Comparison of ENCODE assay signal across 8 cellular contexts in genomic region chr10:86693721-86694369, GRCh38. TPM values are rescaled to one million over a fixed set of nuclear protein-coding genes. Genes with fewer than 3 reads are reported as not detected.
DNase-seq lines count a peak whose midpoint lies in the region; ATAC-seq and TF ChIP-seq lines count a peak whose summit lies in the region.

No MANE protein-coding gene starts in this region.

- H3K9me3 ChIP-seq in HAP-1 = no peaks in the 10 kb centered on the region
- no peaks in the 10 kb centered on the region for H3K9me3 ChIP-seq in liver (ENCODE audit: control insufficient read depth in 4 of 4, low read length in 3 of 4)
- H3K9me3 ChIP-seq in transverse colon = no peaks in the 10 kb centered on the region

- no peaks in the 10 kb centered on the region for H3K9me3 Mint-ChIP-seq in CD14-positive monocyte

- H3K27ac ChIP-seq in liver (ENCODE audit: low read depth in 1 of 2, low read length in 2 of 2) (no peak overlapping the region), transverse colon (no peak overlapping the region), coronary artery (peak overlapping the region in 1 of 2 donors; percentile 42)

- TF ChIP-seq EP300 in transverse colon (IDR thresholded peaks at IDR 0.05; ENCODE audit: low read depth) = no peak

- H3K27me3 Mint-ChIP-seq in CD14-positive monocyte (ENCODE audit: low read depth in 3 of 3) = peaks cover 5 to 14% (median 12%) of the 10 kb centered on the region in 3 donors

- H3K4me3 ChIP-seq in HAP-1 (no peak overlapping the region), liver (ENCODE audit: low read depth in 1 of 3, low read length in 3 of 3) (no peak overlapping the region), transverse colon (no peak overlapping the region), coronary artery (no peak overlapping the region)

- H3K9ac ChIP-seq in liver (ENCODE audit: low read depth in 1 of 2, low read length in 2 of 2) = no peak overlapping the region

- TF ChIP-seq POLR2A in transverse colon (IDR thresholded peaks at IDR 0.05) = no peak

- in situ Hi-C loops in HAP-1 (cut with MboI; ENCODE audit: low sequenced_read_pairs) (no loop called here), transverse colon (cut with MboI; ENCODE audit: low pct_ligation_motif_present in 1 of 4, low pct_unique_long_range_greater_than_20kb in 1 of 4, low sequenced_read_pairs in 3 of 4) (loop anchor here in 1 of 4 donors (10.0 kb wide), 1 partner anchor 201 kb away; no protein-coding TSS in a partner anchor)

- H3K4me1 ChIP-seq in HAP-1 (no peaks in the 10 kb centered on the region), liver (ENCODE audit: control insufficient read depth in 4 of 4, insufficient read depth in 4 of 4, low read length in 3 of 4) (no peaks in the 10 kb centered on the region), transverse colon (peaks cover 0 to 3% (median 0%) of the 10 kb centered on the region in 4 donors)

- H3K4me3 Mint-ChIP-seq in CD14-positive monocyte = no peak overlapping the region

- no peak overlapping the region for H3K27ac Mint-ChIP-seq in CD14-positive monocyte

- TF ChIP-seq RAD21 in liver (IDR thresholded peaks at IDR 0.05) = peak; percentile 70 to 82

- H3K36me3 Mint-ChIP-seq in CD14-positive monocyte = no peaks in the 10 kb centered on the region

- intact Hi-C loops in CD14-positive monocyte (cut with micrococcal nuclease) (loop anchor here in 1 of 2 donors (5.0 kb wide), 1 partner anchor 203 kb away; no protein-coding TSS in a partner anchor), transverse colon (cut with DNase I; ENCODE audit: low total_unique reads) (loop anchor here (5.0 kb wide), 1 partner anchor 208 kb away; no protein-coding TSS in a partner anchor)

- WGBS in liver = 38% methylated on average over 10 of the region's 10 CpGs
- 24 to 27% methylated on average over 8 to 10 of the region's 10 CpGs for WGBS in transverse colon (ENCODE audit: low coverage in 1 of 2), 2 donors

- peaks cover 1% of the 10 kb centered on the region for H3K4me1 Mint-ChIP-seq in CD14-positive monocyte

- TF ChIP-seq CTCF in CD14-positive monocyte (IDR thresholded peaks at IDR 0.05) (peak; percentile 66), liver (IDR thresholded peaks at IDR 0.05; ENCODE audit: low read depth, low read length, missing input control) (peak; percentile 54), transverse colon (IDR thresholded peaks at IDR 0.05) (peak in 4 of 5 experiments; percentile 59 to 69 (median 62)), coronary artery (IDR thresholded peaks at IDR 0.05) (no peak)

- H3K27me3 ChIP-seq in HAP-1 (ENCODE audit: low read depth) (no peaks in the 10 kb centered on the region), liver (ENCODE audit: control insufficient read depth in 4 of 4, insufficient read depth in 4 of 4, low read length in 3 of 4) (no peaks in the 10 kb centered on the region), transverse colon (no peaks in the 10 kb centered on the region)

- no peak for DNase-seq in CD14-positive monocyte (ENCODE audit: low spot score)
- DNase-seq in HAP-1 (ENCODE audit: low spot score in 2 of 2) = peak; percentile 64 to 80
- peak; percentile 51 for DNase-seq in brain pericyte (ENCODE audit: low read depth, low spot score)
- DNase-seq in transverse colon = peak; percentile 51
- DNase-seq in coronary artery (ENCODE audit: low spot score) = no peak
- DNase-seq in NCI-H226 = no peak

- H3K36me3 ChIP-seq in HAP-1 (replicated peaks) (no peaks in the 10 kb centered on the region), liver (ENCODE audit: control insufficient read depth in 4 of 4, insufficient read depth in 3 of 4, low read depth in 1 of 4, low read length in 3 of 4) (no peaks in the 10 kb centered on the region), transverse colon (no peaks in the 10 kb centered on the region)

- ATAC-seq in SK-N-SH treated with all-trans-retinoic acid at 6 μM for 48 hours = peak; percentile 80

TF ChIP-seq in SK-N-SH treated with all-trans-retinoic acid at 6 μM for 48 hours, 23 proteins besides CTCF, POLR2A, EP300 and RAD21 (continues in another document):
- TF ChIP-seq, protein P1, sequence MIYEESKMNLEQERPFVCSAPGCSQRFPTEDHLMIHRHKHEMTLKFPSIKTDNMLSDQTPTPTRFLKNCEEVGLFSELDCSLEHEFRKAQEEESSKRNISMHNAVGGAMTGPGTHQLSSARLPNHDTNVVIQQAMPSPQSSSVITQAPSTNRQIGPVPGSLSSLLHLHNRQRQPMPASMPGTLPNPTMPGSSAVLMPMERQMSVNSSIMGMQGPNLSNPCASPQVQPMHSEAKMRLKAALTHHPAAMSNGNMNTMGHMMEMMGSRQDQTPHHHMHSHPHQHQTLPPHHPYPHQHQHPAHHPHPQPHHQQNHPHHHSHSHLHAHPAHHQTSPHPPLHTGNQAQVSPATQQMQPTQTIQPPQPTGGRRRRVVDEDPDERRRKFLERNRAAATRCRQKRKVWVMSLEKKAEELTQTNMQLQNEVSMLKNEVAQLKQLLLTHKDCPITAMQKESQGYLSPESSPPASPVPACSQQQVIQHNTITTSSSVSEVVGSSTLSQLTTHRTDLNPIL (CRISPR knock-in tag; IDR thresholded peaks at IDR 0.05; ENCODE audit: low read depth) = no peak
- TF ChIP-seq ZNF565 (CRISPR knock-in tag; conservative IDR thresholded peaks at IDR 0.05; ENCODE audit: low read depth) = no peak
- TF ChIP-seq GLIS3 (CRISPR knock-in tag; IDR thresholded peaks at IDR 0.05) = no peak
- no peak for TF ChIP-seq PATZ1 (CRISPR knock-in tag; IDR thresholded peaks at IDR 0.05; ENCODE audit: borderline replicate concordance)
- no peak for TF ChIP-seq PPARA (CRISPR knock-in tag; IDR thresholded peaks at IDR 0.05; ENCODE audit: borderline replicate concordance)
- TF ChIP-seq SNAI2 (CRISPR knock-in tag; IDR thresholded peaks at IDR 0.05) = no peak
- no peak for TF ChIP-seq ESRRG (CRISPR knock-in tag; IDR thresholded peaks at IDR 0.05)
- TF ChIP-seq OSR1 (CRISPR knock-in tag; IDR thresholded peaks at IDR 0.05) = no peak
- no peak for TF ChIP-seq ISL1 (CRISPR knock-in tag; IDR thresholded peaks at IDR 0.05)
- TF ChIP-seq ZFP30 (CRISPR knock-in tag; IDR thresholded peaks at IDR 0.05) = no peak
- TF ChIP-seq RARB (CRISPR knock-in tag; IDR thresholded peaks at IDR 0.05) = no peak

TF ChIP-seq in liver, 16 proteins besides CTCF, POLR2A, EP300 and RAD21:
- TF ChIP-seq FOXA2 (IDR thresholded peaks at IDR 0.05) (no peak), HNF4G (IDR thresholded peaks at IDR 0.05) (no peak), TAF1 (conservative IDR thresholded peaks at IDR 0.05) (no peak), RXRA (IDR thresholded peaks at IDR 0.05) (no peak), YY1 (IDR thresholded peaks at IDR 0.05) (no peak), HNF4A (conservative IDR thresholded peaks at IDR 0.05) (no peak), NR2F2 (IDR thresholded peaks at IDR 0.05) (no peak), REST (IDR thresholded peaks at IDR 0.05) (no peak), FOXA1 (IDR thresholded peaks at IDR 0.05) (no peak), GABPA (IDR thresholded peaks at IDR 0.05 in 1 of 2, conservative IDR thresholded peaks at IDR 0.05 in 1 of 2) (no peak), JUND (IDR thresholded peaks at IDR 0.05) (no peak)
- TF ChIP-seq, protein P2, sequence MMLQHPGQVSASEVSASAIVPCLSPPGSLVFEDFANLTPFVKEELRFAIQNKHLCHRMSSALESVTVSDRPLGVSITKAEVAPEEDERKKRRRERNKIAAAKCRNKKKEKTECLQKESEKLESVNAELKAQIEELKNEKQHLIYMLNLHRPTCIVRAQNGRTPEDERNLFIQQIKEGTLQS (IDR thresholded peaks at IDR 0.05) = no peak
- TF ChIP-seq, protein P3, sequence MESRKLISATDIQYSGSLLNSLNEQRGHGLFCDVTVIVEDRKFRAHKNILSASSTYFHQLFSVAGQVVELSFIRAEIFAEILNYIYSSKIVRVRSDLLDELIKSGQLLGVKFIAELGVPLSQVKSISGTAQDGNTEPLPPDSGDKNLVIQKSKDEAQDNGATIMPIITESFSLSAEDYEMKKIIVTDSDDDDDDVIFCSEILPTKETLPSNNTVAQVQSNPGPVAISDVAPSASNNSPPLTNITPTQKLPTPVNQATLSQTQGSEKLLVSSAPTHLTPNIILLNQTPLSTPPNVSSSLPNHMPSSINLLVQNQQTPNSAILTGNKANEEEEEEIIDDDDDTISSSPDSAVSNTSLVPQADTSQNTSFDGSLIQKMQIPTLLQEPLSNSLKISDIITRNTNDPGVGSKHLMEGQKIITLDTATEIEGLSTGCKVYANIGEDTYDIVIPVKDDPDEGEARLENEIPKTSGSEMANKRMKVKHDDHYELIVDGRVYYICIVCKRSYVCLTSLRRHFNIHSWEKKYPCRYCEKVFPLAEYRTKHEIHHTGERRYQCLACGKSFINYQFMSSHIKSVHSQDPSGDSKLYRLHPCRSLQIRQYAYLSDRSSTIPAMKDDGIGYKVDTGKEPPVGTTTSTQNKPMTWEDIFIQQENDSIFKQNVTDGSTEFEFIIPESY (IDR thresholded peaks at IDR 0.05) = no peak

RNA-seq across cellular contexts. Expression of gene LDB3, which starts 25.5 kb away (rescaled TPM):
- polyA plus RNA-seq in CD14-positive monocyte = not detected
- total RNA-seq in liver = under 1 TPM; 0.09 to 0.42 TPM
- polyA plus RNA-seq in liver = under 1 TPM in 1 of 2 donors, not detected in 1; 0.15 TPM
- total RNA-seq in transverse colon = 10 to 100 TPM in 1 of 4 donors, 1 to 10 TPM in 3; 2.2 to 32.5 (median 2.9) TPM

RNA-seq across cellular contexts. Expression of gene OPN4, which starts 39.5 kb away (rescaled TPM):
- polyA plus RNA-seq in CD14-positive monocyte (not detected), liver (not detected)
- total RNA-seq in liver (not detected), transverse colon (1 to 10 TPM in 1 of 4 donors, not detected in 3; 1.5 TPM)

Comparison
In these comparisons a context has a peak if more than half of its experiments do, and no peak if none do; other contexts are left out.
1. DNase-seq: peak in HAP-1 (2 of 2), brain pericyte (single experiment) and transverse colon (single experiment); none in CD14-positive monocyte (single experiment), coronary artery (single experiment) and NCI-H226 (single experiment).